1 cellular context compared by ENCODE assay signal in the genomic region with DNA sequence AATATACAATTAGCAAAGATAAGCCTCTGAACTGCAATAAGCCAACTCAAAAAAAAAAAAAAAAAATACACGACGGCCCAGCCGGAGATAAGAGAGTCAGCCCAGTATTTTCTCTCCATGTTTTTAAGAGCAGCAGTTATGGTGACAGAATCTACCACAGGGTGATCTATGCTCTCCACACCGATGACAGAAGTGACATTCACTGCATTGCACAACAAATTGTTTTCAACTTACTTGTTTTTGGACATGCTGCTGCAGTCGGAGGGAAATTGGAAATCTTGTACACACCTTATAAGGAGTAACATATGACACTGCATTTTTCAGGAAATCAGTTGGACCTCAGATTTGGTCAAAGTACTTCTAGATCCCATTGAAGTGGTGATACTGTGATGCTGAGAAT.
TF ChIP-seq lines count a peak whose summit lies in the region.

No MANE protein-coding gene starts in this region.

TF ChIP-seq in HepG2, 621 proteins besides CTCF, POLR2A, EP300 and RAD21 (continued from another document and continues in another):
- TF ChIP-seq JDP2 (CRISPR knock-in tag; IDR thresholded peaks at IDR 0.05; ENCODE audit: borderline replicate concordance), result no peak
- TF ChIP-seq TCF12 (IDR thresholded peaks at IDR 0.05), result no peak
- TF ChIP-seq TCF12 (CRISPR knock-in tag; IDR thresholded peaks at IDR 0.05), result no peak
- TF ChIP-seq HDAC6 (IDR thresholded peaks at IDR 0.05; ENCODE audit: low read depth, low read length), result no peak
- no peak for TF ChIP-seq ONECUT2 (CRISPR knock-in tag; IDR thresholded peaks at IDR 0.05)
- TF ChIP-seq ZNF567 (CRISPR knock-in tag; IDR thresholded peaks at IDR 0.05; ENCODE audit: borderline replicate concordance), result no peak
- TF ChIP-seq TMF1 (CRISPR knock-in tag; IDR thresholded peaks at IDR 0.05; ENCODE audit: low read depth), result no peak
- TF ChIP-seq, protein P1, sequence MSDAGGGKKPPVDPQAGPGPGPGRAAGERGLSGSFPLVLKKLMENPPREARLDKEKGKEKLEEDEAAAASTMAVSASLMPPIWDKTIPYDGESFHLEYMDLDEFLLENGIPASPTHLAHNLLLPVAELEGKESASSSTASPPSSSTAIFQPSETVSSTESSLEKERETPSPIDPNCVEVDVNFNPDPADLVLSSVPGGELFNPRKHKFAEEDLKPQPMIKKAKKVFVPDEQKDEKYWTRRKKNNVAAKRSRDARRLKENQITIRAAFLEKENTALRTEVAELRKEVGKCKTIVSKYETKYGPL (CRISPR knock-in tag; IDR thresholded peaks at IDR 0.05), result no peak
- peak; percentile 78; the same call in 1 of the 2 replicates for TF ChIP-seq NCOR1 (IDR thresholded peaks at IDR 0.05; ENCODE audit: borderline replicate concordance, low read length)
- TF ChIP-seq MATR3 (CRISPR knock-in tag; IDR thresholded peaks at IDR 0.05), result no peak
- no peak for TF ChIP-seq ARNT (IDR thresholded peaks at IDR 0.05)
- no peak for TF ChIP-seq ZNF543 (CRISPR knock-in tag; IDR thresholded peaks at IDR 0.05)
- TF ChIP-seq, protein P2, sequence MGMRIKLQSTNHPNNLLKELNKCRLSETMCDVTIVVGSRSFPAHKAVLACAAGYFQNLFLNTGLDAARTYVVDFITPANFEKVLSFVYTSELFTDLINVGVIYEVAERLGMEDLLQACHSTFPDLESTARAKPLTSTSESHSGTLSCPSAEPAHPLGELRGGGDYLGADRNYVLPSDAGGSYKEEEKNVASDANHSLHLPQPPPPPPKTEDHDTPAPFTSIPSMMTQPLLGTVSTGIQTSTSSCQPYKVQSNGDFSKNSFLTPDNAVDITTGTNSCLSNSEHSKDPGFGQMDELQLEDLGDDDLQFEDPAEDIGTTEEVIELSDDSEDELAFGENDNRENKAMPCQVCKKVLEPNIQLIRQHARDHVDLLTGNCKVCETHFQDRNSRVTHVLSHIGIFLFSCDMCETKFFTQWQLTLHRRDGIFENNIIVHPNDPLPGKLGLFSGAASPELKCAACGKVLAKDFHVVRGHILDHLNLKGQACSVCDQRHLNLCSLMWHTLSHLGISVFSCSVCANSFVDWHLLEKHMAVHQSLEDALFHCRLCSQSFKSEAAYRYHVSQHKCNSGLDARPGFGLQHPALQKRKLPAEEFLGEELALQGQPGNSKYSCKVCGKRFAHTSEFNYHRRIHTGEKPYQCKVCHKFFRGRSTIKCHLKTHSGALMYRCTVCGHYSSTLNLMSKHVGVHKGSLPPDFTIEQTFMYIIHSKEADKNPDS (CRISPR knock-in tag; IDR thresholded peaks at IDR 0.05), result peak; percentile 82; the same call in 1 of the 2 replicates
- TF ChIP-seq AKAP8 (CRISPR knock-in tag; IDR thresholded peaks at IDR 0.05), result no peak
- no peak for TF ChIP-seq ZBTB38 (CRISPR knock-in tag; IDR thresholded peaks at IDR 0.05)
- TF ChIP-seq, protein P3, sequence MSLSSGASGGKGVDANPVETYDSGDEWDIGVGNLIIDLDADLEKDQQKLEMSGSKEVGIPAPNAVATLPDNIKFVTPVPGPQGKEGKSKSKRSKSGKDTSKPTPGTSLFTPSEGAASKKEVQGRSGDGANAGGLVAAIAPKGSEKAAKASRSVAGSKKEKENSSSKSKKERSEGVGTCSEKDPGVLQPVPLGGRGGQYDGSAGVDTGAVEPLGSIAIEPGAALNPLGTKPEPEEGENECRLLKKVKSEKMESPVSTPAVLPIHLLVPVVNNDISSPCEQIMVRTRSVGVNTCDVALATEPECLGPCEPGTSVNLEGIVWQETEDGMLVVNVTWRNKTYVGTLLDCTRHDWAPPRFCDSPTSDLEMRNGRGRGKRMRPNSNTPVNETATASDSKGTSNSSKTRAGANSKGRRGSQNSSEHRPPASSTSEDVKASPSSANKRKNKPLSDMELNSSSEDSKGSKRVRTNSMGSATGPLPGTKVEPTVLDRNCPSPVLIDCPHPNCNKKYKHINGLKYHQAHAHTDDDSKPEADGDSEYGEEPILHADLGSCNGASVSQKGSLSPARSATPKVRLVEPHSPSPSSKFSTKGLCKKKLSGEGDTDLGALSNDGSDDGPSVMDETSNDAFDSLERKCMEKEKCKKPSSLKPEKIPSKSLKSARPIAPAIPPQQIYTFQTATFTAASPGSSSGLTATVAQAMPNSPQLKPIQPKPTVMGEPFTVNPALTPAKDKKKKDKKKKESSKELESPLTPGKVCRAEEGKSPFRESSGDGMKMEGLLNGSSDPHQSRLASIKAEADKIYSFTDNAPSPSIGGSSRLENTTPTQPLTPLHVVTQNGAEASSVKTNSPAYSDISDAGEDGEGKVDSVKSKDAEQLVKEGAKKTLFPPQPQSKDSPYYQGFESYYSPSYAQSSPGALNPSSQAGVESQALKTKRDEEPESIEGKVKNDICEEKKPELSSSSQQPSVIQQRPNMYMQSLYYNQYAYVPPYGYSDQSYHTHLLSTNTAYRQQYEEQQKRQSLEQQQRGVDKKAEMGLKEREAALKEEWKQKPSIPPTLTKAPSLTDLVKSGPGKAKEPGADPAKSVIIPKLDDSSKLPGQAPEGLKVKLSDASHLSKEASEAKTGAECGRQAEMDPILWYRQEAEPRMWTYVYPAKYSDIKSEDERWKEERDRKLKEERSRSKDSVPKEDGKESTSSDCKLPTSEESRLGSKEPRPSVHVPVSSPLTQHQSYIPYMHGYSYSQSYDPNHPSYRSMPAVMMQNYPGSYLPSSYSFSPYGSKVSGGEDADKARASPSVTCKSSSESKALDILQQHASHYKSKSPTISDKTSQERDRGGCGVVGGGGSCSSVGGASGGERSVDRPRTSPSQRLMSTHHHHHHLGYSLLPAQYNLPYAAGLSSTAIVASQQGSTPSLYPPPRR (CRISPR knock-in tag; IDR thresholded peaks at IDR 0.05; ENCODE audit: borderline replicate concordance), result peak; percentile 75; the same call in 1 of the 2 replicates
- no peak for TF ChIP-seq ZNF83 (CRISPR knock-in tag; IDR thresholded peaks at IDR 0.05; ENCODE audit: borderline replicate concordance)
- TF ChIP-seq, protein P4, sequence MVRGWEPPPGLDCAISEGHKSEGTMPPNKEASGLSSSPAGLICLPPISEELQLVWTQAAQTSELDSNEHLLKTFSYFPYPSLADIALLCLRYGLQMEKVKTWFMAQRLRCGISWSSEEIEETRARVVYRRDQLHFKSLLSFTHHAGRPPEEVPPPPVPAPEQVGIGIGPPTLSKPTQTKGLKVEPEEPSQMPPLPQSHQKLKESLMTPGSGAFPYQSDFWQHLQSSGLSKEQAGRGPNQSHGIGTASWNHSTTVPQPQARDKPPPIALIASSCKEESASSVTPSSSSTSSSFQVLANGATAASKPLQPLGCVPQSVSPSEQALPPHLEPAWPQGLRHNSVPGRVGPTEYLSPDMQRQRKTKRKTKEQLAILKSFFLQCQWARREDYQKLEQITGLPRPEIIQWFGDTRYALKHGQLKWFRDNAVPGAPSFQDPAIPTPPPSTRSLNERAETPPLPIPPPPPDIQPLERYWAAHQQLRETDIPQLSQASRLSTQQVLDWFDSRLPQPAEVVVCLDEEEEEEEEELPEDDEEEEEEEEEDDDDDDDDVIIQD (CRISPR knock-in tag; IDR thresholded peaks at IDR 0.05; ENCODE audit: low read depth), result peak; percentile 90
- TF ChIP-seq, protein P5, sequence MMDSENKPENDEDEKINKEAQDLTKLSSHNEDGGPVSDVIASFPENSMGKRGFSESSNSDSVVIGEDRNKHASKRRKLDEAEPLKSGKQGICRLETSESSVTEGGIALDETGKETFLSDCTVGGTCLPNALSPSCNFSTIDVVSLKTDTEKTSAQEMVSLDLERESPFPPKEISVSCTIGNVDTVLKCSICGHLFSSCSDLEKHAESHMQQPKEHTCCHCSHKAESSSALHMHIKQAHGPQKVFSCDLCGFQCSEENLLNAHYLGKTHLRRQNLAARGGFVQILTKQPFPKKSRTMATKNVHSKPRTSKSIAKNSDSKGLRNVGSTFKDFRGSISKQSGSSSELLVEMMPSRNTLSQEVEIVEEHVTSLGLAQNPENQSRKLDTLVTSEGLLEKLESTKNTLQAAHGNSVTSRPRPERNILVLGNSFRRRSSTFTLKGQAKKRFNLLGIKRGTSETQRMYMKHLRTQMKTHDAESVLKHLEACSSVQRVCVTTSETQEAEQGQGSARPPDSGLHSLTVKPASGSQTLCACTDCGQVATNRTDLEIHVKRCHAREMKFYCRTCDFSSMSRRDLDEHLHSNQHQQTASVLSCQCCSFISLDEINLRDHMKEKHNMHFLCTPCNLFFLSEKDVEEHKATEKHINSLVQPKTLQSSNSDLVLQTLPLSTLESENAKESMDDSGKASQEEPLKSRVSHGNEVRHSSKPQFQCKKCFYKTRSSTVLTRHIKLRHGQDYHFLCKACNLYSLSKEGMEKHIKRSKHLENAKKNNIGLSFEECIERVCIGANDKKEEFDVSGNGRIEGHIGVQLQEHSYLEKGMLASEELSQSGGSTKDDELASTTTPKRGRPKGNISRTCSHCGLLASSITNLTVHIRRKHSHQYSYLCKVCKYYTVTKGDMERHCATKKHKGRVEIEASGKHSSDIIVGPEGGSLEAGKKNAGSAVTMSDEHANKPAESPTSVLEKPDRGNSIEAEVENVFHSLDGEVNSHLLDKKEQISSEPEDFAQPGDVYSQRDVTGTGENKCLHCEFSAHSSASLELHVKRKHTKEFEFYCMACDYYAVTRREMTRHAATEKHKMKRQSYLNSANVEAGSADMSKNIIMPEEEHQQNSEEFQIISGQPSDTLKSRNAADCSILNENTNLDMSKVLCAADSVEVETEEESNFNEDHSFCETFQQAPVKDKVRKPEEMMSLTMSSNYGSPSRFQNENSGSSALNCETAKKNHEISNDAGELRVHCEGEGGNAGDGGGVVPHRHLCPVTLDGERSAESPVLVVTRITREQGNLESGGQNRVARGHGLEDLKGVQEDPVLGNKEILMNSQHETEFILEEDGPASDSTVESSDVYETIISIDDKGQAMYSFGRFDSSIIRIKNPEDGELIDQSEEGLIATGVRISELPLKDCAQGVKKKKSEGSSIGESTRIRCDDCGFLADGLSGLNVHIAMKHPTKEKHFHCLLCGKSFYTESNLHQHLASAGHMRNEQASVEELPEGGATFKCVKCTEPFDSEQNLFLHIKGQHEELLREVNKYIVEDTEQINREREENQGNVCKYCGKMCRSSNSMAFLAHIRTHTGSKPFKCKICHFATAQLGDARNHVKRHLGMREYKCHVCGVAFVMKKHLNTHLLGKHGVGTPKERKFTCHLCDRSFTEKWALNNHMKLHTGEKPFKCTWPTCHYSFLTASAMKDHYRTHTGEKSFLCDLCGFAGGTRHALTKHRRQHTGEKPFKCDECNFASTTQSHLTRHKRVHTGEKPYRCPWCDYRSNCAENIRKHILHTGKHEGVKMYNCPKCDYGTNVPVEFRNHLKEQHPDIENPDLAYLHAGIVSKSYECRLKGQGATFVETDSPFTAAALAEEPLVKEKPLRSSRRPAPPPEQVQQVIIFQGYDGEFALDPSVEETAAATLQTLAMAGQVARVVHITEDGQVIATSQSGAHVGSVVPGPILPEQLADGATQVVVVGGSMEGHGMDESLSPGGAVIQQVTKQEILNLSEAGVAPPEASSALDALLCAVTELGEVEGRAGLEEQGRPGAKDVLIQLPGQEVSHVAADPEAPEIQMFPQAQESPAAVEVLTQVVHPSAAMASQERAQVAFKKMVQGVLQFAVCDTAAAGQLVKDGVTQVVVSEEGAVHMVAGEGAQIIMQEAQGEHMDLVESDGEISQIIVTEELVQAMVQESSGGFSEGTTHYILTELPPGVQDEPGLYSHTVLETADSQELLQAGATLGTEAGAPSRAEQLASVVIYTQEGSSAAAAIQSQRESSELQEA (CRISPR knock-in tag; IDR thresholded peaks at IDR 0.05; ENCODE audit: not compliant biosample characterization), result no peak
- no peak for TF ChIP-seq ARID2 (CRISPR knock-in tag; IDR thresholded peaks at IDR 0.05; ENCODE audit: borderline replicate concordance)
- TF ChIP-seq, protein P6, sequence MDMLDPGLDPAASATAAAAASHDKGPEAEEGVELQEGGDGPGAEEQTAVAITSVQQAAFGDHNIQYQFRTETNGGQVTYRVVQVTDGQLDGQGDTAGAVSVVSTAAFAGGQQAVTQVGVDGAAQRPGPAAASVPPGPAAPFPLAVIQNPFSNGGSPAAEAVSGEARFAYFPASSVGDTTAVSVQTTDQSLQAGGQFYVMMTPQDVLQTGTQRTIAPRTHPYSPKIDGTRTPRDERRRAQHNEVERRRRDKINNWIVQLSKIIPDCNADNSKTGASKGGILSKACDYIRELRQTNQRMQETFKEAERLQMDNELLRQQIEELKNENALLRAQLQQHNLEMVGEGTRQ (IDR thresholded peaks at IDR 0.05; ENCODE audit: low read depth, low read length), result no peak
- TF ChIP-seq, protein P6 (CRISPR knock-in tag; IDR thresholded peaks at IDR 0.05; ENCODE audit: borderline replicate concordance), result peak; percentile 23; the same call in 1 of the 2 replicates
- TF ChIP-seq ZNF256 (CRISPR knock-in tag; conservative IDR thresholded peaks at IDR 0.05), result no peak
- no peak for TF ChIP-seq KDM5B (CRISPR knock-in tag; IDR thresholded peaks at IDR 0.05; ENCODE audit: borderline replicate concordance)
- no peak for TF ChIP-seq ZNF12 (CRISPR knock-in tag; IDR thresholded peaks at IDR 0.05)
- TF ChIP-seq, protein P7, sequence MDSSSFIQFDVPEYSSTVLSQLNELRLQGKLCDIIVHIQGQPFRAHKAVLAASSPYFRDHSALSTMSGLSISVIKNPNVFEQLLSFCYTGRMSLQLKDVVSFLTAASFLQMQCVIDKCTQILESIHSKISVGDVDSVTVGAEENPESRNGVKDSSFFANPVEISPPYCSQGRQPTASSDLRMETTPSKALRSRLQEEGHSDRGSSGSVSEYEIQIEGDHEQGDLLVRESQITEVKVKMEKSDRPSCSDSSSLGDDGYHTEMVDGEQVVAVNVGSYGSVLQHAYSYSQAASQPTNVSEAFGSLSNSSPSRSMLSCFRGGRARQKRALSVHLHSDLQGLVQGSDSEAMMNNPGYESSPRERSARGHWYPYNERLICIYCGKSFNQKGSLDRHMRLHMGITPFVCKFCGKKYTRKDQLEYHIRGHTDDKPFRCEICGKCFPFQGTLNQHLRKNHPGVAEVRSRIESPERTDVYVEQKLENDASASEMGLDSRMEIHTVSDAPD (CRISPR knock-in tag; IDR thresholded peaks at IDR 0.05), result no peak
- TF ChIP-seq, protein P8, sequence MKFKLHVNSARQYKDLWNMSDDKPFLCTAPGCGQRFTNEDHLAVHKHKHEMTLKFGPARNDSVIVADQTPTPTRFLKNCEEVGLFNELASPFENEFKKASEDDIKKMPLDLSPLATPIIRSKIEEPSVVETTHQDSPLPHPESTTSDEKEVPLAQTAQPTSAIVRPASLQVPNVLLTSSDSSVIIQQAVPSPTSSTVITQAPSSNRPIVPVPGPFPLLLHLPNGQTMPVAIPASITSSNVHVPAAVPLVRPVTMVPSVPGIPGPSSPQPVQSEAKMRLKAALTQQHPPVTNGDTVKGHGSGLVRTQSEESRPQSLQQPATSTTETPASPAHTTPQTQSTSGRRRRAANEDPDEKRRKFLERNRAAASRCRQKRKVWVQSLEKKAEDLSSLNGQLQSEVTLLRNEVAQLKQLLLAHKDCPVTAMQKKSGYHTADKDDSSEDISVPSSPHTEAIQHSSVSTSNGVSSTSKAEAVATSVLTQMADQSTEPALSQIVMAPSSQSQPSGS (CRISPR knock-in tag; IDR thresholded peaks at IDR 0.05), result peak; percentile 79
- no peak for TF ChIP-seq ZNF629 (CRISPR knock-in tag; conservative IDR thresholded peaks at IDR 0.05)
- TF ChIP-seq ZNF232 (CRISPR knock-in tag; IDR thresholded peaks at IDR 0.05; ENCODE audit: borderline replicate concordance), result no peak
- peak; percentile 63; the same call in 1 of the 2 replicates for TF ChIP-seq YEATS2 (CRISPR knock-in tag; IDR thresholded peaks at IDR 0.05; ENCODE audit: borderline replicate concordance)
- no peak for TF ChIP-seq ZNF772 (CRISPR knock-in tag; IDR thresholded peaks at IDR 0.05)
- no peak for TF ChIP-seq PTBP1 (IDR thresholded peaks at IDR 0.05; ENCODE audit: low read depth, low read length, poor library complexity, severe bottlenecking)
- no peak for TF ChIP-seq ZNF460 (CRISPR knock-in tag; IDR thresholded peaks at IDR 0.05; ENCODE audit: borderline replicate concordance)
- no peak for TF ChIP-seq TBL1XR1 (IDR thresholded peaks at IDR 0.05; ENCODE audit: borderline replicate concordance, low read length, partially characterized antibody)
